ENCODE assay signal across 27 cellular contexts in the genomic region with DNA sequence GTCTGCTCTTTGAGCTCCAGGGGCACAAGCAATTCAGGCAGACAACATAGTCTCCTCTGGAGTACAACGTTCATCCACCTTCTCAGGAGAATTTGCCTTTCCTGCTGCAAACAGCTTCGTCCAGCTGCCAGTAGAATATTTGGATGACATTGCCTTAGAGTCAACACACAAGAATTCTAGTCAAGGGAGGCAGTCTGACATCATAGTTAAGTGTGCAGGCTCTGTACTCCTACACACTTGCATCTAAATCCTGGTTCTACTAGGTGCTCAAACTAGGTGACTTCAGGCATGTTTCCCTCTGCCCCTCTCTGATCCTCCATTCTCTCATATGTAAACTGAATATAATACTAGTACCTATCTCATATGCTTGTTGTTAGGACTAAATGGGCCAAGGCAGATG.
DNase-seq lines count a peak whose midpoint lies in the region; ATAC-seq and TF ChIP-seq lines count a peak whose summit lies in the region.
"Had no signal": no experiment of that assay in that cellular context is flagged by ENCODE, and none has a peak within 500 bp of the region (broad histone marks: within the 10 kb centered on the region; RNA-seq: fewer than 3 reads in every experiment).

No MANE protein-coding gene starts in this region.

- H3K4me3 ChIP-seq in cardiac muscle cell (no peak overlapping the region), right cardiac atrium (ENCODE audit: low read length) (no peak overlapping the region), esophagus muscularis mucosa (no peak overlapping the region), hepatocyte (no peak overlapping the region)
- H3K4me3 ChIP-seq: breast epithelium, neural progenitor cell, PC-9, suprapubic skin had no signal

- no peaks in the 10 kb centered on the region for H3K27me3 ChIP-seq in cardiac muscle cell
- no peaks in the 10 kb centered on the region for H3K27me3 ChIP-seq in right cardiac atrium (ENCODE audit: control insufficient read depth, insufficient read depth)
- H3K27me3 ChIP-seq in esophagus muscularis mucosa: no peaks in the 10 kb centered on the region
- H3K27me3 ChIP-seq in hepatocyte: no peaks in the 10 kb centered on the region
- H3K27me3 ChIP-seq: breast epithelium, neural progenitor cell, suprapubic skin had no signal

- no peaks in the 10 kb centered on the region for H3K27me3 Mint-ChIP-seq in T-helper 17 cell
- no peaks in the 10 kb centered on the region for H3K27me3 Mint-ChIP-seq in T-helper 2 cell treated with Interferon-gamma antibody and Interleukin-4, amounts not matched to agents 5 μg/mL and 100 μg/mL, for 36 hours (ENCODE audit: low read depth)
- no peaks in the 10 kb centered on the region for H3K27me3 Mint-ChIP-seq in activated CD4-positive, alpha-beta memory T cell treated with anti-CD3 and anti-CD28 coated beads for 36 hours
- H3K27me3 Mint-ChIP-seq: activated B cell treated with CpG ODN at 0.5 μM for 24 hours; activated naive CD4-positive, alpha-beta T cell treated with anti-CD3 and anti-CD28 coated beads, Interleukin-2, amount 10 ng/mL, durations not matched to agents 7 days and 5 days; stimulated activated naive B cell treated with anti-CD40 and anti-IgM and Interleukin-4, amounts not matched to agents 10 μg/mL and 1 μg/mL and 100 μg/mL, for 72 hours had no signal

- no peaks in the 10 kb centered on the region for H3K9me3 Mint-ChIP-seq in T-helper 2 cell treated with Interferon-gamma antibody and Interleukin-4, amounts not matched to agents 5 μg/mL and 100 μg/mL, for 36 hours
- no peaks in the 10 kb centered on the region for H3K9me3 Mint-ChIP-seq in activated CD4-positive, alpha-beta memory T cell treated with anti-CD3 and anti-CD28 coated beads for 36 hours
- H3K9me3 Mint-ChIP-seq: activated B cell treated with CpG ODN at 0.5 μM for 24 hours; activated naive CD4-positive, alpha-beta T cell treated with anti-CD3 and anti-CD28 coated beads, Interleukin-2, amount 10 ng/mL, durations not matched to agents 7 days and 5 days; activated T-helper 1 cell treated with anti-CD3 and anti-CD28 coated beads, Interleukin-12 subunit alpha, Interleukin-12 subunit beta, Interleukin-2, Interleukin-4 antibody, amounts not matched to agents 30 ng/mL and 10 ng/mL and 1 ng/mL, durations not matched to agents 14 hours and 24 hours and 36 hours; neural progenitor cell; stimulated activated naive B cell treated with anti-CD40 and anti-IgM and Interleukin-4, amounts not matched to agents 10 μg/mL and 1 μg/mL and 100 μg/mL, for 72 hours had no signal

- ATAC-seq in right cardiac atrium: no peak
- ATAC-seq in T-helper 17 cell: no peak
- ATAC-seq in GM19035 (IDR thresholded peaks at IDR 0.05; ENCODE audit: unreplicated experiment): no peak
- ATAC-seq: CD8-positive, alpha-beta T cell; sciatic nerve; stimulated activated naive B cell treated with anti-CD40 and anti-IgM and Interleukin-4, amounts not matched to agents 10 μg/mL and 1 μg/mL and 100 μg/mL, for 72 hours had no signal

- H3K4me2 ChIP-seq in hepatocyte: no peak overlapping the region
- H3K4me2 ChIP-seq: neural progenitor cell, PC-9 had no signal

- CTCF ChIA-PET in activated CD4-positive, alpha-beta memory T cell treated with anti-CD3 and anti-CD28 coated beads for 36 hours (lab: Charles Lee): no interaction called here

- H3K36me3 ChIP-seq in cardiac muscle cell (no peaks in the 10 kb centered on the region), esophagus muscularis mucosa (no peaks in the 10 kb centered on the region), hepatocyte (replicated peaks; ENCODE audit: insufficient read depth, low read depth) (no peaks in the 10 kb centered on the region)
- H3K36me3 ChIP-seq: breast epithelium, neural progenitor cell, suprapubic skin had no signal

- no peaks in the 10 kb centered on the region for H3K9me2 ChIP-seq in hepatocyte (replicated peaks; ENCODE audit: insufficient read depth)

- H3K4me3 Mint-ChIP-seq in T-helper 17 cell: no peak overlapping the region
- H3K4me3 Mint-ChIP-seq in T-helper 2 cell treated with Interferon-gamma antibody and Interleukin-4, amounts not matched to agents 5 μg/mL and 100 μg/mL, for 36 hours: no peak overlapping the region
- H3K4me3 Mint-ChIP-seq in activated CD4-positive, alpha-beta memory T cell treated with anti-CD3 and anti-CD28 coated beads for 36 hours: no peak overlapping the region
- H3K4me3 Mint-ChIP-seq: activated B cell treated with CpG ODN at 0.5 μM for 24 hours; activated naive CD4-positive, alpha-beta T cell treated with anti-CD3 and anti-CD28 coated beads, Interleukin-2, amount 10 ng/mL, durations not matched to agents 7 days and 5 days; activated T-helper 1 cell treated with anti-CD3 and anti-CD28 coated beads, Interleukin-12 subunit alpha, Interleukin-12 subunit beta, Interleukin-2, Interleukin-4 antibody, amounts not matched to agents 30 ng/mL and 10 ng/mL and 1 ng/mL, durations not matched to agents 14 hours and 24 hours and 36 hours; CD8-positive, alpha-beta T cell; neural progenitor cell; stimulated activated naive B cell treated with anti-CD40 and anti-IgM and Interleukin-4, amounts not matched to agents 10 μg/mL and 1 μg/mL and 100 μg/mL, for 72 hours had no signal

- POLR2A ChIA-PET in activated CD4-positive, alpha-beta memory T cell treated with anti-CD3 and anti-CD28 coated beads for 36 hours (lab: Charles Lee): no interaction called here

- TF ChIP-seq CTCF in cardiac muscle cell (IDR thresholded peaks at IDR 0.05; ENCODE audit: low read depth, low read length) (no peak), esophagus muscularis mucosa (IDR thresholded peaks at IDR 0.05) (no peak), hepatocyte (IDR thresholded peaks at IDR 0.05; ENCODE audit: poor library complexity) (no peak)

- no peaks in the 10 kb centered on the region for H3K36me3 Mint-ChIP-seq in T-helper 17 cell (ENCODE audit: low read depth)
- no peaks in the 10 kb centered on the region for H3K36me3 Mint-ChIP-seq in T-helper 2 cell treated with Interferon-gamma antibody and Interleukin-4, amounts not matched to agents 5 μg/mL and 100 μg/mL, for 36 hours (ENCODE audit: low read depth)
- H3K36me3 Mint-ChIP-seq in activated CD4-positive, alpha-beta memory T cell treated with anti-CD3 and anti-CD28 coated beads for 36 hours: no peaks in the 10 kb centered on the region
- H3K36me3 Mint-ChIP-seq: activated naive CD4-positive, alpha-beta T cell treated with anti-CD3 and anti-CD28 coated beads, Interleukin-2, amount 10 ng/mL, durations not matched to agents 7 days and 5 days; CD8-positive, alpha-beta T cell; neural progenitor cell; stimulated activated naive B cell treated with anti-CD40 and anti-IgM and Interleukin-4, amounts not matched to agents 10 μg/mL and 1 μg/mL and 100 μg/mL, for 72 hours had no signal

- 34% methylated on average over 2 of the region's 2 CpGs for WGBS in right cardiac atrium
- WGBS in esophagus muscularis mucosa: 13% methylated on average over 2 of the region's 2 CpGs
- 45% methylated on average over 2 of the region's 2 CpGs for WGBS in hepatocyte (ENCODE audit: low lambda C conversion rate, missing lambda C conversion rate)

- no peaks in the 10 kb centered on the region for H4K20me1 ChIP-seq in hepatocyte (ENCODE audit: insufficient read depth, poor library complexity, severe bottlenecking)

- no peak for TF ChIP-seq POLR2A in esophagus muscularis mucosa (IDR thresholded peaks at IDR 0.05; ENCODE audit: low read depth)

- DNase-seq in cardiac muscle cell (ENCODE audit: low read depth in 1 of 2, low spot score in 1 of 2) (peak in 1 of 2 donors; percentile 27), right cardiac atrium (no peak), esophagus muscularis mucosa (ENCODE audit: extremely low spot score) (no peak), hepatocyte (ENCODE audit: low spot score) (peak; percentile 13), T-helper 17 cell (no peak)
- DNase-seq in T-helper 2 cell treated with Interferon-gamma antibody and Interleukin-4, amounts not matched to agents 5 μg/mL and 100 μg/mL, for 36 hours (ENCODE audit: low spot score): no peak
- no peak for DNase-seq in activated CD4-positive, alpha-beta memory T cell treated with anti-CD3 and anti-CD28 coated beads for 36 hours
- DNase-seq: activated B cell treated with CpG ODN at 0.5 μM for 24 hours; activated naive CD4-positive, alpha-beta T cell treated with anti-CD3 and anti-CD28 coated beads, Interleukin-2, amount 10 ng/mL, durations not matched to agents 7 days and 5 days; amniotic stem cell; CD8-positive, alpha-beta T cell; cortex of kidney; DMS153; NCI-H1092; NCI-H1694 treated with DMSO at 0.1 percent for 48 hours; PC-9; posterior cingulate gyrus; SHP77 treated with DMSO at 0.1 percent for 48 hours; stimulated activated CD4-positive, alpha-beta T cell treated with anti-CD3 and anti-CD28 coated beads, Interleukin-15, amount 100 ng/mL, for 24 hours; stimulated activated naive B cell treated with anti-CD40 and anti-IgM and Interleukin-4, amounts not matched to agents 10 μg/mL and 1 μg/mL and 100 μg/mL, for 72 hours; SW 1271 had no signal

- no peaks in the 10 kb centered on the region for H3K79me2 ChIP-seq in hepatocyte

- intact Hi-C loops in right cardiac atrium (cut with DNase I) (no loop called here), esophagus muscularis mucosa (cut with DNase I) (no loop called here)
- intact Hi-C loops in activated CD4-positive, alpha-beta memory T cell treated with anti-CD3 and anti-CD28 coated beads for 36 hours (cut with micrococcal nuclease): no loop called here

- H3K4me1 Mint-ChIP-seq in T-helper 17 cell: no peaks in the 10 kb centered on the region
- H3K4me1 Mint-ChIP-seq in T-helper 2 cell treated with Interferon-gamma antibody and Interleukin-4, amounts not matched to agents 5 μg/mL and 100 μg/mL, for 36 hours (ENCODE audit: low read depth): no peaks in the 10 kb centered on the region
- H3K4me1 Mint-ChIP-seq in activated CD4-positive, alpha-beta memory T cell treated with anti-CD3 and anti-CD28 coated beads for 36 hours (ENCODE audit: low read depth): no peaks in the 10 kb centered on the region
- H3K4me1 Mint-ChIP-seq: activated B cell treated with CpG ODN at 0.5 μM for 24 hours; activated naive CD4-positive, alpha-beta T cell treated with anti-CD3 and anti-CD28 coated beads, Interleukin-2, amount 10 ng/mL, durations not matched to agents 7 days and 5 days; stimulated activated naive B cell treated with anti-CD40 and anti-IgM and Interleukin-4, amounts not matched to agents 10 μg/mL and 1 μg/mL and 100 μg/mL, for 72 hours had no signal

- H2AFZ ChIP-seq in hepatocyte: no peak overlapping the region
- H2AFZ ChIP-seq: neural progenitor cell, PC-9 had no signal

- no peak overlapping the region for H3K27ac Mint-ChIP-seq in T-helper 17 cell
- no peak overlapping the region for H3K27ac Mint-ChIP-seq in T-helper 2 cell treated with Interferon-gamma antibody and Interleukin-4, amounts not matched to agents 5 μg/mL and 100 μg/mL, for 36 hours
- no peak overlapping the region for H3K27ac Mint-ChIP-seq in activated CD4-positive, alpha-beta memory T cell treated with anti-CD3 and anti-CD28 coated beads for 36 hours
- H3K27ac Mint-ChIP-seq: activated B cell treated with CpG ODN at 0.5 μM for 24 hours; activated naive CD4-positive, alpha-beta T cell treated with anti-CD3 and anti-CD28 coated beads, Interleukin-2, amount 10 ng/mL, durations not matched to agents 7 days and 5 days; activated T-helper 1 cell treated with anti-CD3 and anti-CD28 coated beads, Interleukin-12 subunit alpha, Interleukin-12 subunit beta, Interleukin-2, Interleukin-4 antibody, amounts not matched to agents 30 ng/mL and 10 ng/mL and 1 ng/mL, durations not matched to agents 14 hours and 24 hours and 36 hours; CD8-positive, alpha-beta T cell; neural progenitor cell; stimulated activated naive B cell treated with anti-CD40 and anti-IgM and Interleukin-4, amounts not matched to agents 10 μg/mL and 1 μg/mL and 100 μg/mL, for 72 hours had no signal

- H3K27ac ChIP-seq in cardiac muscle cell: peak overlapping the region; percentile 46
- H3K27ac ChIP-seq in right cardiac atrium (ENCODE audit: low read length): no peak overlapping the region
- peak overlapping the region in 3 of 4 donors; percentile 12 to 19 (median 14) for H3K27ac ChIP-seq in esophagus muscularis mucosa (replicated peaks in 1 of 4)
- peak overlapping the region; percentile 51 for H3K27ac ChIP-seq in hepatocyte
- H3K27ac ChIP-seq: neural progenitor cell, PC-9, suprapubic skin had no signal

- peaks cover 22% of the 10 kb centered on the region for H3K4me1 ChIP-seq in cardiac muscle cell (ENCODE audit: low read depth)
- H3K4me1 ChIP-seq in right cardiac atrium (ENCODE audit: control insufficient read depth, insufficient read depth, low read length): no peaks in the 10 kb centered on the region
- peaks cover 0 to 38% (median 29%) of the 10 kb centered on the region in 4 donors for H3K4me1 ChIP-seq in esophagus muscularis mucosa
- H3K4me1 ChIP-seq in hepatocyte (ENCODE audit: insufficient read depth): peaks cover 5% of the 10 kb centered on the region
- H3K4me1 ChIP-seq: breast epithelium, suprapubic skin had no signal

- H3K9me3 ChIP-seq in cardiac muscle cell (ENCODE audit: low read depth) (no peaks in the 10 kb centered on the region), right cardiac atrium (ENCODE audit: control insufficient read depth, low read length) (no peaks in the 10 kb centered on the region), esophagus muscularis mucosa (no peaks in the 10 kb centered on the region), hepatocyte (ENCODE audit: low read depth) (no peaks in the 10 kb centered on the region), T-helper 17 cell (ENCODE audit: control insufficient read depth, low read length, poor library complexity, severe bottlenecking) (no peaks in the 10 kb centered on the region)
- H3K9me3 ChIP-seq: breast epithelium, suprapubic skin had no signal

- no peak for TF ChIP-seq EP300 in esophagus muscularis mucosa (IDR thresholded peaks at IDR 0.05)
